Comparison of ENCODE assay signal across 1 cellular context in the genomic region with DNA sequence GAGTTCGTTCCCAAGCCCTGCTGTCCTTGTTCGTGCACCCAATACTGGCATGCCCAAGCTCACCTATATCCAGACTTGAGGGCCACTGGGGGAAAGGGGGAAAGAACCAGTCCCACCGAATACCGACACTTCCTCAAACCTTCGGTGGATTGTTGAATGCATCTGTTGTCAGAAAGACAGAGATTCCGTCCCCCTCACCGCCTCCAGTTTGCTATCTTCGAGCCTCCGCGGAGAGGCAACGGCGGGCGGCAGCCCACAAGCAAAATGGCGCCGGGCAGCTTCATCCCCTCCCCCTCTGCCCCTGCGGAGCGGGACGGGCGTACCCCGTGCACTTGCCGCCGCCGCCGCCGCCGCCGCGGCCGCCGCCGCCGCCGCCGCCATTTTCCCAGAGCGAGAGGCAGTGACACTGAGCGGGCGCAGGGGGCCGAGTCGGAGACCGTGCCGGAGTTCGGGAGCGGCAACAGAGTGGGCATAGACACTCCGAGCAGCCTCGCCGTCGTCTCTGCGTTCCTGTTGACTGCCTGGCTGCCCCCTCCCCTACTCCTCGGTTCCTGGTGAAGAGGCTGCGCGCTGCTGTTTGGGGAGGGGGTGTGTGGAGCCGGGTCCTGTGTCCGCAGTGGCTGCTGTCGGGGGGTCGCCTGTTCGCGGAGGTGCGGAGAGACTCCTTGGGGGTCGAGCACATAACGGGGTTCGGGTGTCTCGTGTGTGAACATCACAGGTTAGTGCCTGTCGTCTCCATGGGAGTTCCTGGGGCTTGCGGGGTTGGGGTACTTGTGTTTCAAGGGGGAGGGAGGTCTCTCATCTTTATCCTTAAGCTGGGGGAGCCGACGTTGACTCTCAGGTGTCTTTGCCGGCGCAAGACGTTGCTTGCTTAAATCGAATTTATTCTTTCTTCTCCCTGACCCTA.
TF ChIP-seq lines count a peak whose summit lies in the region.

A gene with protein sequence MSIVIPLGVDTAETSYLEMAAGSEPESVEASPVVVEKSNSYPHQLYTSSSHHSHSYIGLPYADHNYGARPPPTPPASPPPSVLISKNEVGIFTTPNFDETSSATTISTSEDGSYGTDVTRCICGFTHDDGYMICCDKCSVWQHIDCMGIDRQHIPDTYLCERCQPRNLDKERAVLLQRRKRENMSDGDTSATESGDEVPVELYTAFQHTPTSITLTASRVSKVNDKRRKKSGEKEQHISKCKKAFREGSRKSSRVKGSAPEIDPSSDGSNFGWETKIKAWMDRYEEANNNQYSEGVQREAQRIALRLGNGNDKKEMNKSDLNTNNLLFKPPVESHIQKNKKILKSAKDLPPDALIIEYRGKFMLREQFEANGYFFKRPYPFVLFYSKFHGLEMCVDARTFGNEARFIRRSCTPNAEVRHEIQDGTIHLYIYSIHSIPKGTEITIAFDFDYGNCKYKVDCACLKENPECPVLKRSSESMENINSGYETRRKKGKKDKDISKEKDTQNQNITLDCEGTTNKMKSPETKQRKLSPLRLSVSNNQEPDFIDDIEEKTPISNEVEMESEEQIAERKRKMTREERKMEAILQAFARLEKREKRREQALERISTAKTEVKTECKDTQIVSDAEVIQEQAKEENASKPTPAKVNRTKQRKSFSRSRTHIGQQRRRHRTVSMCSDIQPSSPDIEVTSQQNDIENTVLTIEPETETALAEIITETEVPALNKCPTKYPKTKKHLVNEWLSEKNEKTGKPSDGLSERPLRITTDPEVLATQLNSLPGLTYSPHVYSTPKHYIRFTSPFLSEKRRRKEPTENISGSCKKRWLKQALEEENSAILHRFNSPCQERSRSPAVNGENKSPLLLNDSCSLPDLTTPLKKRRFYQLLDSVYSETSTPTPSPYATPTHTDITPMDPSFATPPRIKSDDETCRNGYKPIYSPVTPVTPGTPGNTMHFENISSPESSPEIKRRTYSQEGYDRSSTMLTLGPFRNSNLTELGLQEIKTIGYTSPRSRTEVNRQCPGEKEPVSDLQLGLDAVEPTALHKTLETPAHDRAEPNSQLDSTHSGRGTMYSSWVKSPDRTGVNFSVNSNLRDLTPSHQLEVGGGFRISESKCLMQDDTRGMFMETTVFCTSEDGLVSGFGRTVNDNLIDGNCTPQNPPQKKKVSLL (N-terminal part only) (plus strand): TSS at position 388 of the 907 bp plus-strand sequence. CDS start 26,748 bp downstream, outside the sequence.

TF ChIP-seq in HepG2, 621 proteins besides CTCF, POLR2A, EP300 and RAD21 (continued from another document and continues in another):
- TF ChIP-seq, protein P1, sequence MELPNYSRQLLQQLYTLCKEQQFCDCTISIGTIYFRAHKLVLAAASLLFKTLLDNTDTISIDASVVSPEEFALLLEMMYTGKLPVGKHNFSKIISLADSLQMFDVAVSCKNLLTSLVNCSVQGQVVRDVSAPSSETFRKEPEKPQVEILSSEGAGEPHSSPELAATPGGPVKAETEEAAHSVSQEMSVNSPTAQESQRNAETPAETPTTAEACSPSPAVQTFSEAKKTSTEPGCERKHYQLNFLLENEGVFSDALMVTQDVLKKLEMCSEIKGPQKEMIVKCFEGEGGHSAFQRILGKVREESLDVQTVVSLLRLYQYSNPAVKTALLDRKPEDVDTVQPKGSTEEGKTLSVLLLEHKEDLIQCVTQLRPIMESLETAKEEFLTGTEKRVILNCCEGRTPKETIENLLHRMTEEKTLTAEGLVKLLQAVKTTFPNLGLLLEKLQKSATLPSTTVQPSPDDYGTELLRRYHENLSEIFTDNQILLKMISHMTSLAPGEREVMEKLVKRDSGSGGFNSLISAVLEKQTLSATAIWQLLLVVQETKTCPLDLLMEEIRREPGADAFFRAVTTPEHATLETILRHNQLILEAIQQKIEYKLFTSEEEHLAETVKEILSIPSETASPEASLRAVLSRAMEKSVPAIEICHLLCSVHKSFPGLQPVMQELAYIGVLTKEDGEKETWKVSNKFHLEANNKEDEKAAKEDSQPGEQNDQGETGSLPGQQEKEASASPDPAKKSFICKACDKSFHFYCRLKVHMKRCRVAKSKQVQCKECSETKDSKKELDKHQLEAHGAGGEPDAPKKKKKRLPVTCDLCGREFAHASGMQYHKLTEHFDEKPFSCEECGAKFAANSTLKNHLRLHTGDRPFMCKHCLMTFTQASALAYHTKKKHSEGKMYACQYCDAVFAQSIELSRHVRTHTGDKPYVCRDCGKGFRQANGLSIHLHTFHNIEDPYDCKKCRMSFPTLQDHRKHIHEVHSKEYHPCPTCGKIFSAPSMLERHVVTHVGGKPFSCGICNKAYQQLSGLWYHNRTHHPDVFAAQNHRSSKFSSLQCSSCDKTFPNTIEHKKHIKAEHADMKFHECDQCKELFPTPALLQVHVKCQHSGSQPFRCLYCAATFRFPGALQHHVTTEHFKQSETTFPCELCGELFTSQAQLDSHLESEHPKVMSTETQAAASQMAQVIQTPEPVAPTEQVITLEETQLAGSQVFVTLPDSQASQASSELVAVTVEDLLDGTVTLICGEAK (IDR thresholded peaks at IDR 0.05) = no peak
- TF ChIP-seq, protein P1 (CRISPR knock-in tag; IDR thresholded peaks at IDR 0.05) = peak; percentile 55; the same call in 1 of the 2 replicates
- no peak for TF ChIP-seq RAD51 (IDR thresholded peaks at IDR 0.05; ENCODE audit: borderline replicate concordance)
- no peak for TF ChIP-seq TAF15 (IDR thresholded peaks at IDR 0.05; ENCODE audit: low read depth, low read length, poor library complexity, severe bottlenecking)
- TF ChIP-seq, protein P2, sequence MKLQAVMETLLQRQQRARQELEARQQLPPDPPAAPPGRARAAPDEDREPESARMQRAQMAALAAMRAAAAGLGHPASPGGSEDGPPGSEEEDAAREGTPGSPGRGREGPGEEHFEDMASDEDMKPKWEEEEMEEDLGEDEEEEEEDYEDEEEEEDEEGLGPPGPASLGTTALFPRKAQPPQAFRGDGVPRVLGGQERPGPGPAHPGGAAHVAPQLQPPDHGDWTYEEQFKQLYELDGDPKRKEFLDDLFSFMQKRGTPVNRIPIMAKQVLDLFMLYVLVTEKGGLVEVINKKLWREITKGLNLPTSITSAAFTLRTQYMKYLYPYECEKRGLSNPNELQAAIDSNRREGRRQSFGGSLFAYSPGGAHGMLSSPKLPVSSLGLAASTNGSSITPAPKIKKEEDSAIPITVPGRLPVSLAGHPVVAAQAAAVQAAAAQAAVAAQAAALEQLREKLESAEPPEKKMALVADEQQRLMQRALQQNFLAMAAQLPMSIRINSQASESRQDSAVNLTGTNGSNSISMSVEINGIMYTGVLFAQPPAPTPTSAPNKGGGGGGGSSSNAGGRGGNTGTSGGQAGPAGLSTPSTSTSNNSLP (IDR thresholded peaks at IDR 0.05; ENCODE audit: low read depth, low read length) = 0 out of 2 replicates have a peak, but pooled peaks have one; percentile 32
- TF ChIP-seq ZNF768 (CRISPR knock-in tag; IDR thresholded peaks at IDR 0.05) = peak; percentile 72; the same call in 1 of the 2 replicates
- TF ChIP-seq ZNF101 (CRISPR knock-in tag; IDR thresholded peaks at IDR 0.05; ENCODE audit: borderline replicate concordance, low read depth) = peak; percentile 25; the same call in 1 of the 2 replicates
- no peak for TF ChIP-seq ZNF775 (CRISPR knock-in tag; IDR thresholded peaks at IDR 0.05; ENCODE audit: borderline replicate concordance)
- peak; percentile 96; the same call in 1 of the 2 replicates for TF ChIP-seq YEATS4 (CRISPR knock-in tag; IDR thresholded peaks at IDR 0.05; ENCODE audit: borderline replicate concordance)
- peak; percentile 59; the same call in 1 of the 2 replicates for TF ChIP-seq SAP130 (CRISPR knock-in tag; IDR thresholded peaks at IDR 0.05; ENCODE audit: low read depth)
- TF ChIP-seq, protein P3, sequence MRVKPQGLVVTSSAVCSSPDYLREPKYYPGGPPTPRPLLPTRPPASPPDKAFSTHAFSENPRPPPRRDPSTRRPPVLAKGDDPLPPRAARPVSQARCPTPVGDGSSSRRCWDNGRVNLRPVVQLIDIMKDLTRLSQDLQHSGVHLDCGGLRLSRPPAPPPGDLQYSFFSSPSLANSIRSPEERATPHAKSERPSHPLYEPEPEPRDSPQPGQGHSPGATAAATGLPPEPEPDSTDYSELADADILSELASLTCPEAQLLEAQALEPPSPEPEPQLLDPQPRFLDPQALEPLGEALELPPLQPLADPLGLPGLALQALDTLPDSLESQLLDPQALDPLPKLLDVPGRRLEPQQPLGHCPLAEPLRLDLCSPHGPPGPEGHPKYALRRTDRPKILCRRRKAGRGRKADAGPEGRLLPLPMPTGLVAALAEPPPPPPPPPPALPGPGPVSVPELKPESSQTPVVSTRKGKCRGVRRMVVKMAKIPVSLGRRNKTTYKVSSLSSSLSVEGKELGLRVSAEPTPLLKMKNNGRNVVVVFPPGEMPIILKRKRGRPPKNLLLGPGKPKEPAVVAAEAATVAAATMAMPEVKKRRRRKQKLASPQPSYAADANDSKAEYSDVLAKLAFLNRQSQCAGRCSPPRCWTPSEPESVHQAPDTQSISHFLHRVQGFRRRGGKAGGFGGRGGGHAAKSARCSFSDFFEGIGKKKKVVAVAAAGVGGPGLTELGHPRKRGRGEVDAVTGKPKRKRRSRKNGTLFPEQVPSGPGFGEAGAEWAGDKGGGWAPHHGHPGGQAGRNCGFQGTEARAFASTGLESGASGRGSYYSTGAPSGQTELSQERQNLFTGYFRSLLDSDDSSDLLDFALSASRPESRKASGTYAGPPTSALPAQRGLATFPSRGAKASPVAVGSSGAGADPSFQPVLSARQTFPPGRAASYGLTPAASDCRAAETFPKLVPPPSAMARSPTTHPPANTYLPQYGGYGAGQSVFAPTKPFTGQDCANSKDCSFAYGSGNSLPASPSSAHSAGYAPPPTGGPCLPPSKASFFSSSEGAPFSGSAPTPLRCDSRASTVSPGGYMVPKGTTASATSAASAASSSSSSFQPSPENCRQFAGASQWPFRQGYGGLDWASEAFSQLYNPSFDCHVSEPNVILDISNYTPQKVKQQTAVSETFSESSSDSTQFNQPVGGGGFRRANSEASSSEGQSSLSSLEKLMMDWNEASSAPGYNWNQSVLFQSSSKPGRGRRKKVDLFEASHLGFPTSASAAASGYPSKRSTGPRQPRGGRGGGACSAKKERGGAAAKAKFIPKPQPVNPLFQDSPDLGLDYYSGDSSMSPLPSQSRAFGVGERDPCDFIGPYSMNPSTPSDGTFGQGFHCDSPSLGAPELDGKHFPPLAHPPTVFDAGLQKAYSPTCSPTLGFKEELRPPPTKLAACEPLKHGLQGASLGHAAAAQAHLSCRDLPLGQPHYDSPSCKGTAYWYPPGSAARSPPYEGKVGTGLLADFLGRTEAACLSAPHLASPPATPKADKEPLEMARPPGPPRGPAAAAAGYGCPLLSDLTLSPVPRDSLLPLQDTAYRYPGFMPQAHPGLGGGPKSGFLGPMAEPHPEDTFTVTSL (CRISPR knock-in tag; IDR thresholded peaks at IDR 0.05; ENCODE audit: borderline replicate concordance) = 0 out of 2 replicates have a peak, but pooled peaks have one; percentile 10
- peak; percentile 73; the same call in 1 of the 2 replicates for TF ChIP-seq ATF7-NPFF (CRISPR knock-in tag; IDR thresholded peaks at IDR 0.05; ENCODE audit: low read depth)
- TF ChIP-seq, protein P4, sequence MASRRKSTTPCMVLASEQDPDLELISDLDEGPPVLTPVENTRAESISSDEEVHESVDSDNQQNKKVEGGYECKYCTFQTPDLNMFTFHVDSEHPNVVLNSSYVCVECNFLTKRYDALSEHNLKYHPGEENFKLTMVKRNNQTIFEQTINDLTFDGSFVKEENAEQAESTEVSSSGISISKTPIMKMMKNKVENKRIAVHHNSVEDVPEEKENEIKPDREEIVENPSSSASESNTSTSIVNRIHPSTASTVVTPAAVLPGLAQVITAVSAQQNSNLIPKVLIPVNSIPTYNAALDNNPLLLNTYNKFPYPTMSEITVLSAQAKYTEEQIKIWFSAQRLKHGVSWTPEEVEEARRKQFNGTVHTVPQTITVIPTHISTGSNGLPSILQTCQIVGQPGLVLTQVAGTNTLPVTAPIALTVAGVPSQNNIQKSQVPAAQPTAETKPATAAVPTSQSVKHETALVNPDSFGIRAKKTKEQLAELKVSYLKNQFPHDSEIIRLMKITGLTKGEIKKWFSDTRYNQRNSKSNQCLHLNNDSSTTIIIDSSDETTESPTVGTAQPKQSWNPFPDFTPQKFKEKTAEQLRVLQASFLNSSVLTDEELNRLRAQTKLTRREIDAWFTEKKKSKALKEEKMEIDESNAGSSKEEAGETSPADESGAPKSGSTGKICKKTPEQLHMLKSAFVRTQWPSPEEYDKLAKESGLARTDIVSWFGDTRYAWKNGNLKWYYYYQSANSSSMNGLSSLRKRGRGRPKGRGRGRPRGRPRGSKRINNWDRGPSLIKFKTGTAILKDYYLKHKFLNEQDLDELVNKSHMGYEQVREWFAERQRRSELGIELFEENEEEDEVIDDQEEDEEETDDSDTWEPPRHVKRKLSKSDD (CRISPR knock-in tag; IDR thresholded peaks at IDR 0.05; ENCODE audit: low read depth) = peak; percentile 60; the same call in 1 of the 2 replicates
- TF ChIP-seq BRD4 (CRISPR knock-in tag; IDR thresholded peaks at IDR 0.05) = peak; percentile 89
- no peak for TF ChIP-seq CBX5 (CRISPR knock-in tag; IDR thresholded peaks at IDR 0.05; ENCODE audit: borderline replicate concordance)
- TF ChIP-seq ZNF782 (CRISPR knock-in tag; IDR thresholded peaks at IDR 0.05; ENCODE audit: borderline replicate concordance) = peak; percentile 76
- TF ChIP-seq ERF (CRISPR knock-in tag; IDR thresholded peaks at IDR 0.05) = peak; percentile 13; the same call in 1 of the 2 replicates
- TF ChIP-seq ZNF724P (CRISPR knock-in tag; IDR thresholded peaks at IDR 0.05; ENCODE audit: borderline replicate concordance) = no peak
- no peak for TF ChIP-seq ZNF549 (CRISPR knock-in tag; IDR thresholded peaks at IDR 0.05)
- TF ChIP-seq HIVEP1 (CRISPR knock-in tag; IDR thresholded peaks at IDR 0.05) = peak; percentile 10; the same call in 1 of the 2 replicates
- no peak; the same call in 1 of the 2 replicates for TF ChIP-seq GTF3A (CRISPR knock-in tag; conservative IDR thresholded peaks at IDR 0.05)
